8 cellular contexts compared by ENCODE assay signal in the genomic region with DNA sequence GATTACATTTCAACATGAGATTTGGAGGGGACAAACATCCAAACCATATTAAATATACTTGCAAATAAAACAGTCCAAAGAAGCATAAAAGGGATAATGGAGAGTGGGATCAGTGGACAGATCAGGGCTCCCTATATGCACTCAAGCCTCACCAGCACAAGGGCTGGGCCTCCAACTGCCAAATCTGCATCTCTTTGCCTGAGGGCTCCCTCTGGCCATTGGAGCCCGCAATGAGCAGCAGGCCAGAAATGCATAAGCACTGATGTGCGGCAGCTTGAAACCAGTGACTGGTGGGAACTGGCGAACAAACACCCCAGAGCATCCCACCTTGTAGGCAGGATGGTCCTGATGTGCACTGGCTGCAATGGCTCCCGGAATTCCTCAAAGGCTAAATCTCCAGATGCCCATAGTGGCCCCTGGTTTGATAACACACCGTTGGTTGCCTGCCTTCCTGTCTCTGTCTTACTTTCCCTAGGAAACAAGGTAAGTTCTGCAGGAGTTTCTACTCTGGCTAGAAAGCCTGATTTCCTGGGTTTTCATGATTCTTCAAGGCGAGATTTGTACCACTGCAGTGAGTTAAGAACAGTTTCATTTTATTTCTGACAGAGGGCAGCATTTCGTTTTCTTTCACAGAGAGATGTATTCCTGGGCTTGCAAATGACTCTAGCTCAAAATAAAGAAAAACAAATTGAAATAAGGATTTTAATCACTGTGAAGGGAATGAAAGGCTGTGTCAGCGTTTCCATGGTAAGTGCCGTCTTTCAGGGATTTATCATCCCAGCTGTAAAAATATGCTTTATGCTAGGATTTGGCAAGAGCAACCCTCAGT. TPM values are rescaled to one million over a fixed set of nuclear protein-coding genes. Genes with fewer than 3 reads are reported as not detected.
DNase-seq lines count a peak whose midpoint lies in the region; ATAC-seq and TF ChIP-seq lines count a peak whose summit lies in the region.

No MANE protein-coding gene starts in this region.

- TF ChIP-seq CTCF in AG09319 (IDR thresholded peaks at IDR 0.05; ENCODE audit: low read depth, low read length): peak; percentile 39
- peak; percentile 8 to 69 (median 49); a peak in 4 of 6 replicates for TF ChIP-seq CTCF in HCT116 (IDR thresholded peaks at IDR 0.05 in 2 of 3, conservative IDR thresholded peaks at IDR 0.05 in 1 of 3; ENCODE audit: borderline replicate concordance in 1 of 3, insufficient read depth in 1 of 3, low read depth in 2 of 3, low read length in 2 of 3)
- peak; percentile 74 for TF ChIP-seq CTCF in VCaP (conservative IDR thresholded peaks at IDR 0.05)
- TF ChIP-seq CTCF in fibroblast of villous mesenchyme (IDR thresholded peaks at IDR 0.05; ENCODE audit: insufficient read depth, low read depth, low read length): peak; percentile 60

- H3K4me3 ChIP-seq in HCT116 (replicated peaks in 1 of 2; ENCODE audit: low read depth in 1 of 2, low read length in 2 of 2) (no peak overlapping the region), fibroblast of villous mesenchyme (ENCODE audit: low read depth, low read length) (no peak overlapping the region)

- no peak overlapping the region for H3K4me2 ChIP-seq in HCT116 (ENCODE audit: low read length)

- DNase-seq in AG09319 (ENCODE audit: extremely low read depth, low read depth): no peak
- no peak for DNase-seq in HCT116 (ENCODE audit: low read depth, low spot score)
- DNase-seq in fibroblast of villous mesenchyme (ENCODE audit: low read depth): peak; percentile 85
- DNase-seq in retina: peak; percentile 51

- CTCF ChIA-PET in HCT116 (lab: Charles Lee): interaction anchor here (1.0 to 1.4 kb wide), 4 partner anchors 200 to 341 kb away, joined by 3 to 8 read pairs (median 6); no protein-coding TSS in a partner anchor

- TF ChIP-seq RAD21 in HCT116 (IDR thresholded peaks at IDR 0.05; ENCODE audit: low read depth): peak; percentile 77

- H3K36me3 ChIP-seq in HCT116 (ENCODE audit: control insufficient read depth in 1 of 2, insufficient read depth in 2 of 2, low read length in 2 of 2): no peaks in the 10 kb centered on the region

- H3K4me1 ChIP-seq in HCT116 (ENCODE audit: control insufficient read depth in 1 of 2, insufficient read depth in 2 of 2, low read length in 2 of 2): no peaks in the 10 kb centered on the region

- no peak for TF ChIP-seq POLR2A in HCT116 (IDR thresholded peaks at IDR 0.05; ENCODE audit: borderline replicate concordance, extremely low read depth, insufficient read depth, insufficient read length)

- H3K9me3 ChIP-seq in HCT116 (ENCODE audit: control insufficient read depth in 1 of 2, insufficient read depth in 1 of 2, low read depth in 1 of 2, low read length in 2 of 2): peaks cover 0 to 4% of the 10 kb centered on the region in 2 experiments; a peak in 2 of 4 replicates

- no TSS peak for BruUV-seq in HCT116 (replicated peaks; lab: Mats Ljungman, UMichigan)

- no peaks in the 10 kb centered on the region for H3K27me3 ChIP-seq in HCT116 (ENCODE audit: insufficient read depth, low read length)

- H3K9me2 ChIP-seq in HCT116 (ENCODE audit: insufficient read depth): no peaks in the 10 kb centered on the region

- H4K20me1 ChIP-seq in HCT116 (ENCODE audit: insufficient read depth): no peaks in the 10 kb centered on the region

- no peak overlapping the region for H3K9ac ChIP-seq in HCT116 (ENCODE audit: low read length)

- intact Hi-C loops in HCT116 (cut with micrococcal nuclease): loop anchor here (1.0 to 5.0 kb wide), 3 partner anchors 216 to 475 kb away; no protein-coding TSS in a partner anchor

- H3K27ac ChIP-seq in HCT116 (ENCODE audit: low read depth, low read length): no peak overlapping the region
- peak overlapping the region; percentile 31; the same call in 1 of the 2 replicates for H3K27ac ChIP-seq in VCaP

- ATAC-seq in HCT116 (peak; percentile 63), HG03354 (IDR thresholded peaks at IDR 0.05; ENCODE audit: poor library complexity, severe bottlenecking, unreplicated experiment) (no peak), GM19328 (IDR thresholded peaks at IDR 0.05; ENCODE audit: unreplicated experiment) (no peak), HG03175 (IDR thresholded peaks at IDR 0.05; ENCODE audit: unreplicated experiment) (no peak)

- H3K79me2 ChIP-seq in HCT116 (ENCODE audit: insufficient read depth, low read length): no peaks in the 10 kb centered on the region

- POLR2A ChIA-PET in HCT116 (lab: Charles Lee): no interaction called here

- H2AFZ ChIP-seq in HCT116 (ENCODE audit: low read depth, low read length, poor library complexity, severe bottlenecking): no peak overlapping the region

- RAD21 ChIA-PET in HCT116 (lab: Charles Lee; ENCODE audit: low non-redundant PET in 1 of 2, low total read pairs in 2 of 2, uncharacterized antibody in 2 of 2, unreplicated experiment in 2 of 2): no interaction called here

TF ChIP-seq in HCT116, 20 proteins besides CTCF, POLR2A, EP300 and RAD21:
- TF ChIP-seq EGR1 (IDR thresholded peaks at IDR 0.05; ENCODE audit: low read depth) (no peak), FOSL1 (IDR thresholded peaks at IDR 0.05; ENCODE audit: low read depth) (no peak), EZH2phosphoT487 (IDR thresholded peaks at IDR 0.05; ENCODE audit: borderline replicate concordance) (no peak), TCF7L2 (IDR thresholded peaks at IDR 0.05; ENCODE audit: borderline replicate concordance, extremely low read depth, insufficient read depth, insufficient read length) (no peak), CBX3 (IDR thresholded peaks at IDR 0.05; ENCODE audit: low read depth) (no peak), CEBPB (IDR thresholded peaks at IDR 0.05; ENCODE audit: low read depth) (no peak), ZNF274 (IDR thresholded peaks at IDR 0.05; ENCODE audit: low read depth, low read length) (no peak), SRF (IDR thresholded peaks at IDR 0.05; ENCODE audit: low read depth) (no peak)
- TF ChIP-seq, protein P1, sequence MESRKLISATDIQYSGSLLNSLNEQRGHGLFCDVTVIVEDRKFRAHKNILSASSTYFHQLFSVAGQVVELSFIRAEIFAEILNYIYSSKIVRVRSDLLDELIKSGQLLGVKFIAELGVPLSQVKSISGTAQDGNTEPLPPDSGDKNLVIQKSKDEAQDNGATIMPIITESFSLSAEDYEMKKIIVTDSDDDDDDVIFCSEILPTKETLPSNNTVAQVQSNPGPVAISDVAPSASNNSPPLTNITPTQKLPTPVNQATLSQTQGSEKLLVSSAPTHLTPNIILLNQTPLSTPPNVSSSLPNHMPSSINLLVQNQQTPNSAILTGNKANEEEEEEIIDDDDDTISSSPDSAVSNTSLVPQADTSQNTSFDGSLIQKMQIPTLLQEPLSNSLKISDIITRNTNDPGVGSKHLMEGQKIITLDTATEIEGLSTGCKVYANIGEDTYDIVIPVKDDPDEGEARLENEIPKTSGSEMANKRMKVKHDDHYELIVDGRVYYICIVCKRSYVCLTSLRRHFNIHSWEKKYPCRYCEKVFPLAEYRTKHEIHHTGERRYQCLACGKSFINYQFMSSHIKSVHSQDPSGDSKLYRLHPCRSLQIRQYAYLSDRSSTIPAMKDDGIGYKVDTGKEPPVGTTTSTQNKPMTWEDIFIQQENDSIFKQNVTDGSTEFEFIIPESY (IDR thresholded peaks at IDR 0.05; ENCODE audit: extremely low read depth, insufficient replicate concordance, low read length): no peak
- TF ChIP-seq, protein P2, sequence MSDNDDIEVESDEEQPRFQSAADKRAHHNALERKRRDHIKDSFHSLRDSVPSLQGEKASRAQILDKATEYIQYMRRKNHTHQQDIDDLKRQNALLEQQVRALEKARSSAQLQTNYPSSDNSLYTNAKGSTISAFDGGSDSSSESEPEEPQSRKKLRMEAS (IDR thresholded peaks at IDR 0.05): no peak
- TF ChIP-seq, protein P3, sequence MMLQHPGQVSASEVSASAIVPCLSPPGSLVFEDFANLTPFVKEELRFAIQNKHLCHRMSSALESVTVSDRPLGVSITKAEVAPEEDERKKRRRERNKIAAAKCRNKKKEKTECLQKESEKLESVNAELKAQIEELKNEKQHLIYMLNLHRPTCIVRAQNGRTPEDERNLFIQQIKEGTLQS (IDR thresholded peaks at IDR 0.05): no peak

RNA-seq across cellular contexts. Expression of a gene that starts 56.0 kb away (rescaled TPM):
- total RNA-seq in HCT116 (2021; ENCODE audit: unreplicated experiment): 21.6 TPM
- 25.0 and 27.3 TPM in 2 replicates for polyA plus RNA-seq in HCT116 (2012)
- 9.1 and 9.7 TPM in 2 replicates for total RNA-seq in fibroblast of villous mesenchyme

Comparison
In these comparisons a context has a peak if more than half of its experiments do, and no peak if none do; other contexts are left out.
1. DNase-seq: peak in fibroblast of villous mesenchyme (single experiment) and retina (single experiment); none in AG09319 (single experiment) and HCT116 (single experiment).
2. Peak in every context shown above with its lines, with median percentiles within 50 percentile points of each other: CTCF ChIP-seq.